In the genomic region with DNA sequence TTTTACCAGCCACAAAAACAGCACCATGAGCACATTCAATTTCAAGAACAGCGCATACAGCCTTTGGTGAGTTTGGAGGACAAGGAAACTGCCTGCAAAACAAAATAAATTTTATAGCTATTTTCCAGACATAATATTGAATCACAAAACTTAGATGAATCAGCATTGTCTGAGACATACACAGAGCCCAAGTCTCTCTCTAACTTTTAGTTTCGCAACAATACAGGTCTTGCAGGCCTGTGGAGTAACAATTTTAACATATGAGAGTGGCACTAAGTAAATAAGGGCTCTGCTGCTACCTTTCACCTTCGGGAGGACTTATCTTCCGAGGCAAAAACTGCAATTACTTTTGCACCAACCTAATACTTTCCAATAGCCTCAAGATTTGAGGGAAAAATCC, we compare ENCODE assay signal across 12 cellular contexts. TPM values are rescaled to one million over a fixed set of nuclear protein-coding genes. Genes with fewer than 3 reads are reported as not detected.
DNase-seq lines count a peak whose midpoint lies in the region; TF ChIP-seq lines count a peak whose summit lies in the region.
"Had no signal": no experiment of that assay in that cellular context is flagged by ENCODE, and none has a peak within 500 bp of the region (broad histone marks: within the 10 kb centered on the region; RNA-seq: fewer than 3 reads in every experiment).

No MANE protein-coding gene starts in this region.

- no TSS peak for BruUV-seq in PC-9 (replicated peaks; lab: Mats Ljungman, UMichigan)

- 0 out of 2 replicates have a peak, but pooled peaks cover 2% of the 10 kb centered on the region for H3K36me3 ChIP-seq in PC-9 (ENCODE audit: low read depth)
- peaks cover 2% of the 10 kb centered on the region for H3K36me3 ChIP-seq in left ventricle myocardium inferior

- no peaks in the 10 kb centered on the region for H4K20me1 ChIP-seq in PC-9 (ENCODE audit: insufficient read depth)

- H3K27me3 ChIP-seq in HL-60 (ENCODE audit: insufficient read depth, poor library complexity, severe bottlenecking) (no peaks in the 10 kb centered on the region), PC-9 (ENCODE audit: insufficient read depth, low read depth) (no peaks in the 10 kb centered on the region), left ventricle myocardium inferior (ENCODE audit: low read depth) (no peaks in the 10 kb centered on the region)

- H3K27ac ChIP-seq in HL-60 (replicated peaks): no peak overlapping the region
- H3K27ac ChIP-seq in PC-9: peak overlapping the region; percentile 83
- no peak overlapping the region for H3K27ac ChIP-seq in left ventricle myocardium inferior (replicated peaks)

- no peaks in the 10 kb centered on the region for H3K79me2 ChIP-seq in PC-9 (ENCODE audit: low read depth)

- DNase-seq in HL-60 (ENCODE audit: low read depth in 1 of 2, low spot score in 1 of 2) (peak; percentile 45), PC-9 (peak; percentile 28 to 97), fibroblast of mammary gland (ENCODE audit: low read depth) (peak; percentile 71), stromal cell of bone marrow (ENCODE audit: low read depth) (peak; percentile 52), NCI-H446 treated with DMSO at 0.1 percent for 48 hours (lab: John Stamatoyannopoulos, UW) (no peak), left ventricle myocardium inferior (no peak)
- no peak for DNase-seq in activated CD4-positive, alpha-beta T cell treated with anti-CD3 and anti-CD28 coated beads for 48 hours
- DNase-seq: DND-41; NCI-H2081; nucleus accumbens; stimulated activated CD4-positive, alpha-beta T cell treated with anti-CD3 and anti-CD28 coated beads, Interleukin-1b, Interleukin-23, amount 100 ng/mL, for 48 hours; stimulated activated naive CD4-positive, alpha-beta T cell treated with Interleukin-2 at 50 U/mL for 16 hours had no signal

- H3K4me2 ChIP-seq in PC-9: peak overlapping the region; percentile 60

- H3K4me1 ChIP-seq in PC-9 (replicated peaks; ENCODE audit: insufficient read depth) (peaks cover 78% of the 10 kb centered on the region), left ventricle myocardium inferior (no peaks in the 10 kb centered on the region)

- H3K9me2 ChIP-seq in PC-9 (ENCODE audit: insufficient read depth): no peaks in the 10 kb centered on the region

- CTCF ChIA-PET in PC-9 (lab: Charles Lee): no interaction called here

- H3K4me3 ChIP-seq in HL-60 (replicated peaks; ENCODE audit: insufficient read depth, low read length) (no peak overlapping the region), PC-9 (peak overlapping the region; percentile 16; the same call in 1 of the 2 replicates), fibroblast of mammary gland (ENCODE audit: control insufficient read depth, low read depth, low read length) (no peak overlapping the region), left ventricle myocardium inferior (no peak overlapping the region)

- no peak overlapping the region; the same call in 1 of the 2 replicates for H2AFZ ChIP-seq in PC-9

- peaks cover 28% of the 10 kb centered on the region for H3F3A ChIP-seq in PC-9 (ENCODE audit: insufficient read depth, low read depth)

- intact Hi-C loops in PC-9 (cut with micrococcal nuclease; ENCODE audit: unreplicated experiment): no loop called here
- intact Hi-C loops in left ventricle myocardium inferior (cut with micrococcal nuclease): no loop called here

- no peaks in the 10 kb centered on the region for H3K9me3 ChIP-seq in PC-9 (ENCODE audit: insufficient read depth, low read depth)
- H3K9me3 ChIP-seq in left ventricle myocardium inferior (replicated peaks): no peaks in the 10 kb centered on the region

- TF ChIP-seq CTCF in HL-60 (IDR thresholded peaks at IDR 0.05; ENCODE audit: insufficient read depth, low read length) (no peak), PC-9 (conservative IDR thresholded peaks at IDR 0.05) (no peak), fibroblast of mammary gland (conservative IDR thresholded peaks at IDR 0.05; ENCODE audit: control insufficient read depth, insufficient read depth, low read depth, low read length) (no peak), left ventricle myocardium inferior (IDR thresholded peaks at IDR 0.05; ENCODE audit: borderline replicate concordance) (no peak)

- POLR2A ChIA-PET in PC-9 (lab: Charles Lee; ENCODE audit: unreplicated experiment): no interaction called here

RNA-seq across cellular contexts. Expression of gene PEX13, which starts 56.1 kb away (rescaled TPM):
- total RNA-seq in PC-9 (2021) (28.4 and 32.4 TPM in 2 replicates), left ventricle myocardium inferior (23.4 TPM)

RNA-seq across cellular contexts. Expression of gene PUS10, which starts 56.6 kb away (rescaled TPM):
- total RNA-seq in PC-9 (2021): 4.5 and 5.1 TPM in 2 replicates
- total RNA-seq in left ventricle myocardium inferior: 5.5 TPM

Comparison
In these comparisons a context has a peak if more than half of its experiments do, and no peak if none do; other contexts are left out.
1. DNase-seq: peak in HL-60 (2 of 2), PC-9 (2 of 2), fibroblast of mammary gland (single experiment) and stromal cell of bone marrow (single experiment); none in NCI-H446 treated with DMSO at 0.1 percent for 48 hours (single experiment), left ventricle myocardium inferior (single experiment) and activated CD4-positive, alpha-beta T cell treated with anti-CD3 and anti-CD28 coated beads for 48 hours (single experiment).